Comparison of ENCODE assay signal across 9 cellular contexts in genomic region chr22:46078241-46079092, GRCh38.
DNase-seq lines count a peak whose midpoint lies in the region; ATAC-seq, FAIRE-seq and TF ChIP-seq lines count a peak whose summit lies in the region.
"Had no signal": no experiment of that assay in that cellular context is flagged by ENCODE, and none has a peak within 500 bp of the region (broad histone marks: within the 10 kb centered on the region; RNA-seq: fewer than 3 reads in every experiment).

No MANE protein-coding gene starts in this region.

- H3K4me1 Mint-ChIP-seq in activated T-cell treated with anti-CD3 and anti-CD28 coated beads, Interleukin-2, amount 50 U/mL, for 4 hours (ENCODE audit: low read depth) = peaks cover 38% of the 10 kb centered on the region

- H3K36me3 Mint-ChIP-seq in activated T-cell treated with anti-CD3 and anti-CD28 coated beads, Interleukin-2, amount 50 U/mL, for 4 hours (ENCODE audit: insufficient read depth) = no peaks in the 10 kb centered on the region

- H3K27ac ChIP-seq in esophagus muscularis mucosa (replicated peaks in 1 of 4) (peak overlapping the region; percentile 92 to 98 (median 96)), pancreas (peak overlapping the region; percentile 93 to 98 (median 97))

- H3K36me3 ChIP-seq in esophagus muscularis mucosa = peaks cover 0 to 13% (median 0%) of the 10 kb centered on the region in 4 donors
- H3K36me3 ChIP-seq in pancreas = no peaks in the 10 kb centered on the region

- H3K9me3 ChIP-seq in esophagus muscularis mucosa (no peaks in the 10 kb centered on the region), pancreas (no peaks in the 10 kb centered on the region)

- no peak for TF ChIP-seq EP300 in esophagus muscularis mucosa (IDR thresholded peaks at IDR 0.05)

- TF ChIP-seq CTCF in esophagus muscularis mucosa (IDR thresholded peaks at IDR 0.05) = no peak
- no peak for TF ChIP-seq CTCF in pancreas (IDR thresholded peaks at IDR 0.05)

- intact Hi-C loops in esophagus muscularis mucosa (cut with DNase I) = no loop called here
- intact Hi-C loops in pancreas (cut with DNase I) = no loop called here

- TF ChIP-seq POLR2A in esophagus muscularis mucosa (IDR thresholded peaks at IDR 0.05; ENCODE audit: low read depth) (no peak), erythroblast (IDR thresholded peaks at IDR 0.05; ENCODE audit: low read length) (no peak)

- no peak for FAIRE-seq in pancreas (lab: Jason Lieb, UNC)

- no peak overlapping the region for H3K4me3 Mint-ChIP-seq in activated T-cell treated with anti-CD3 and anti-CD28 coated beads, Interleukin-2, amount 50 U/mL, for 4 hours
- H3K4me3 Mint-ChIP-seq: dendritic cell treated with granulocyte-macrophage colony-stimulating factor and Interleukin-4, amounts not matched to agents 40 ng/mL and 50 ng/mL, for 4 days had no signal

- H3K9me3 Mint-ChIP-seq in activated T-cell treated with anti-CD3 and anti-CD28 coated beads, Interleukin-2, amount 50 U/mL, for 4 hours = no peaks in the 10 kb centered on the region
- H3K9me3 Mint-ChIP-seq: dendritic cell treated with granulocyte-macrophage colony-stimulating factor and Interleukin-4, amounts not matched to agents 40 ng/mL and 50 ng/mL, for 4 days had no signal

- H3K4me1 ChIP-seq in esophagus muscularis mucosa (peaks cover 87 to 99% (median 96%) of the 10 kb centered on the region in 4 donors), pancreas (peaks cover 48 to 60% (median 50%) of the 10 kb centered on the region in 3 donors)

- H3K27me3 Mint-ChIP-seq in activated T-cell treated with anti-CD3 and anti-CD28 coated beads, Interleukin-2, amount 50 U/mL, for 4 hours (ENCODE audit: low read depth) = no peaks in the 10 kb centered on the region
- H3K27me3 Mint-ChIP-seq: dendritic cell treated with granulocyte-macrophage colony-stimulating factor and Interleukin-4, amounts not matched to agents 40 ng/mL and 50 ng/mL, for 4 days had no signal

- 47% methylated on average over 20 of the region's 40 CpGs for WGBS in esophagus muscularis mucosa
- WGBS in pancreas, 2 donors = 11 to 15% methylated on average over 40 of the region's 40 CpGs

- H3K27me3 ChIP-seq in esophagus muscularis mucosa (no peaks in the 10 kb centered on the region), pancreas (no peaks in the 10 kb centered on the region)

- peak; percentile 41 to 55 (median 52) for ATAC-seq in pancreas
- no peak for ATAC-seq in activated T-cell treated with anti-CD3 and anti-CD28 coated beads, Interleukin-2, amount 50 U/mL, for 4 hours

- peak overlapping the region; percentile 85 to 92 (median 88) for H3K4me3 ChIP-seq in esophagus muscularis mucosa
- H3K4me3 ChIP-seq in pancreas = peak overlapping the region in 3 of 4 donors; percentile 3 to 98 (median 87)

- peak; percentile 90 for DNase-seq in DMS 273 (lab: John Stamatoyannopoulos, UW; ENCODE audit: unreplicated experiment)
- peak; percentile 61 to 72 for DNase-seq in NCI-H524 (lab: John Stamatoyannopoulos, UW)
- DNase-seq in esophagus muscularis mucosa (ENCODE audit: extremely low spot score) = no peak
- DNase-seq in pancreas = peak; percentile 74 to 92 (median 86)
- DNase-seq in HT-29 (ENCODE audit: low spot score) = no peak
- no peak for DNase-seq in erythroblast (lab: John Stamatoyannopoulos, UW)
- DNase-seq in NCI-H1092 (lab: John Stamatoyannopoulos, UW) = no peak
- no peak for DNase-seq in activated T-cell treated with anti-CD3 and anti-CD28 coated beads, Interleukin-2, amount 50 U/mL, for 4 hours

Comparison
In these comparisons a context has a peak if more than half of its experiments do, and no peak if none do; other contexts are left out.
1. DNase-seq: peak in DMS 273 (single experiment), NCI-H524 (2 of 2) and pancreas (6 of 6); none in esophagus muscularis mucosa (single experiment), HT-29 (single experiment), erythroblast (0 of 2), NCI-H1092 (single experiment) and activated T-cell treated with anti-CD3 and anti-CD28 coated beads, Interleukin-2, amount 50 U/mL, for 4 hours (single experiment).
2. ATAC-seq: peak in pancreas (4 of 4); none in activated T-cell treated with anti-CD3 and anti-CD28 coated beads, Interleukin-2, amount 50 U/mL, for 4 hours (0 of 2).